Comparison of ENCODE assay signal across 18 cellular contexts in genomic region chr11:1054143-1055108, GRCh38. TPM values are rescaled to one million over a fixed set of nuclear protein-coding genes. Genes with fewer than 3 reads are reported as not detected.
A peak's percentile ranks its signal among the peaks of the same experiment; 100 is the strongest.
DNase-seq lines count a peak whose midpoint lies in the region; ATAC-seq and TF ChIP-seq lines count a peak whose summit lies in the region.
"Had no signal": no experiment of that assay in that cellular context is flagged by ENCODE, and none has a peak within 500 bp of the region (broad histone marks: within the 10 kb centered on the region; RNA-seq: fewer than 3 reads in every experiment).

No MANE protein-coding gene starts in this region.

- no peak overlapping the region for H3K4me3 ChIP-seq in lower lobe of right lung
- H3K4me3 ChIP-seq: heart left ventricle, lung had no signal

- DNase-seq in AG08395 (ENCODE audit: low spot score) (peak; percentile 77), Daoy (ENCODE audit: low read depth) (peak; percentile 8), lower lobe of right lung (peak; percentile 46), HuH-7 (ENCODE audit: low spot score) (no peak), amniotic stem cell (lab: John Stamatoyannopoulos, UW) (no peak), AML-193 (lab: John Stamatoyannopoulos, UW) (no peak)
- DNase-seq: activated CD8-positive, alpha-beta memory T cell treated with anti-CD3 and anti-CD28 coated beads, Interleukin-2, amount 50 U/mL, for 4 hours; amygdala; effector CD8-positive, alpha-beta T cell; NCI-H1930; T1000 had no signal

- no peaks in the 10 kb centered on the region for H3K36me3 ChIP-seq in lower lobe of right lung
- H3K36me3 ChIP-seq: heart left ventricle had no signal

- H3K9me3 ChIP-seq in lower lobe of right lung, result no peaks in the 10 kb centered on the region
- H3K9me3 ChIP-seq: heart left ventricle had no signal

- peaks cover 17% of the 10 kb centered on the region for H3K4me1 ChIP-seq in lower lobe of right lung

- peaks cover 36% of the 10 kb centered on the region for H3K27me3 ChIP-seq in lower lobe of right lung (ENCODE audit: low read depth)

- ATAC-seq in SK-N-SH treated with all-trans-retinoic acid at 6 μM for 48 hours (peak; percentile 51), lower lobe of right lung (no peak), HG03378 (IDR thresholded peaks at IDR 0.05; ENCODE audit: unreplicated experiment) (no peak)
- ATAC-seq: CD8-positive, alpha-beta T cell; heart left ventricle had no signal

- intact Hi-C loops in lower lobe of right lung (cut with DNase I), result no loop called here

- H3K27ac ChIP-seq in lower lobe of right lung, result no peak overlapping the region
- H3K27ac ChIP-seq: heart left ventricle had no signal

- TF ChIP-seq CTCF in lower lobe of right lung (IDR thresholded peaks at IDR 0.05), result no peak

TF ChIP-seq in SK-N-SH treated with all-trans-retinoic acid at 6 μM for 48 hours, 23 proteins besides CTCF, POLR2A, EP300 and RAD21:
- no peak for TF ChIP-seq ZFP3 (CRISPR knock-in tag; IDR thresholded peaks at IDR 0.05)
- TF ChIP-seq RARB (CRISPR knock-in tag; IDR thresholded peaks at IDR 0.05), result no peak
- no peak for TF ChIP-seq ARNTL (CRISPR knock-in tag; IDR thresholded peaks at IDR 0.05; ENCODE audit: borderline replicate concordance, low read depth)

RNA-seq across cellular contexts. Expression of gene MUC6, which starts 17.9 kb away (rescaled TPM):
- not detected in 2 replicates for total RNA-seq in Daoy (2014; rRNA removed; shearing (Covaris generic))
- 0.09 TPM for total RNA-seq in lower lobe of right lung
- total RNA-seq: CD8-positive, alpha-beta T cell; heart left ventricle; HT1080; subcutaneous adipose tissue had no signal

RNA-seq across cellular contexts. Expression of gene MUC2, which starts 20.2 kb away (rescaled TPM):
- total RNA-seq in Daoy (2014; rRNA removed; shearing (Covaris generic)), result not detected in 2 replicates
- not detected for total RNA-seq in lower lobe of right lung
- total RNA-seq: CD8-positive, alpha-beta T cell; HT1080 had no signal

Comparison
In these comparisons a context has a peak if more than half of its experiments do, and no peak if none do; other contexts are left out.
1. DNase-seq: peak in AG08395 (single experiment), Daoy (single experiment) and lower lobe of right lung (single experiment); none in HuH-7 (single experiment), amniotic stem cell (single experiment) and AML-193 (0 of 2).